In the genomic region with DNA sequence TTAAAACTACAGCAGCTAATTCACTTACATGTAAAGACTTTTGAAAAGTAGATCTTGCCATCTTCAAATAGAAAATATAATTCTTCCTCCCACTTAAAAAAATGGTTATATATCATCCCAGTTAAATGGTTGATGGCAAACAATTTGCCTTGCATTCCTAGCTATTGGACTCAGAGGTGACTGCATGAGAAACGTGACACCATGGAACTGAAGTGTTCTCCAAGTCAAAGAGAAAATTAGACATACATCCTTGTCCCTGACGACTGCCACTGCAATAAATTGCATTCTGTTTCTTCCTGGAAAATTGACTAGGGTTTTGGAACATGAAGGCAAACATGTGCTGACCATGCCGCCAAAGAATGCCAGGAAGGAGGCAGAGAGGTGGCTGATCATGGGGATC, we compare ENCODE assay signal across 20 cellular contexts.
"Had no signal": no experiment of that assay in that cellular context is flagged by ENCODE, and none has a peak within 500 bp of the region (broad histone marks: within the 10 kb centered on the region; RNA-seq: fewer than 3 reads in every experiment).

No MANE protein-coding gene starts in this region.

- H3K4me1 Mint-ChIP-seq: activated T-helper 17 cell treated with anti-CD3 and anti-CD28 coated beads, Interleukin-2, amount 50 U/mL, for 72 hours; central memory CD8-positive, alpha-beta T cell; memory B cell; stimulated activated effector memory CD8-positive, alpha-beta T cell treated with anti-CD3 and anti-CD28 coated beads, Interleukin-12 subunit alpha, Interleukin-12 subunit beta, amount 100 ng/mL, for 72 hours; stimulated activated naive CD8-positive, alpha-beta T cell treated with anti-CD3 and anti-CD28 coated beads, Interleukin-15, amount 100 ng/mL, for 72 hours had no signal

- ATAC-seq: activated CD8-positive, alpha-beta T cell treated with anti-CD3 and anti-CD28 coated beads, Interleukin-2, amount 10 ng/mL, durations not matched to agents 7 days and 5 days; activated T-helper 17 cell treated with anti-CD3 and anti-CD28 coated beads, Interleukin-2, amount 50 U/mL, for 72 hours; gastrocnemius medialis; left cardiac atrium; mucosa of descending colon; right lobe of liver; stimulated activated effector memory CD8-positive, alpha-beta T cell treated with anti-CD3 and anti-CD28 coated beads, Interleukin-12 subunit alpha, Interleukin-12 subunit beta, amount 100 ng/mL, for 72 hours; stimulated activated naive CD8-positive, alpha-beta T cell treated with anti-CD3 and anti-CD28 coated beads, Interleukin-15, amount 100 ng/mL, for 72 hours had no signal

- H3K4me3 Mint-ChIP-seq: activated CD8-positive, alpha-beta T cell treated with anti-CD3 and anti-CD28 coated beads, Interleukin-2, amount 10 ng/mL, durations not matched to agents 7 days and 5 days; activated naive CD8-positive, alpha-beta T cell; activated T-helper 17 cell treated with anti-CD3 and anti-CD28 coated beads, Interleukin-2, amount 50 U/mL, for 72 hours; central memory CD8-positive, alpha-beta T cell; memory B cell; stimulated activated effector memory CD8-positive, alpha-beta T cell treated with anti-CD3 and anti-CD28 coated beads, Interleukin-12 subunit alpha, Interleukin-12 subunit beta, amount 100 ng/mL, for 72 hours; stimulated activated naive CD8-positive, alpha-beta T cell treated with anti-CD3 and anti-CD28 coated beads, Interleukin-15, amount 100 ng/mL, for 72 hours had no signal

- H3K27me3 Mint-ChIP-seq: activated naive CD8-positive, alpha-beta T cell; activated T-helper 17 cell treated with anti-CD3 and anti-CD28 coated beads, Interleukin-2, amount 50 U/mL, for 72 hours; central memory CD8-positive, alpha-beta T cell; memory B cell; stimulated activated naive CD8-positive, alpha-beta T cell treated with anti-CD3 and anti-CD28 coated beads, Interleukin-15, amount 100 ng/mL, for 72 hours had no signal

- DNase-seq: activated CD4-positive, alpha-beta T cell treated with anti-CD3 and anti-CD28 coated beads for 1 hour; activated CD4-positive, alpha-beta T cell treated with anti-CD3 and anti-CD28 coated beads, Interleukin-2, amount 50 U/mL, for 1 hour; activated CD8-positive, alpha-beta T cell treated with anti-CD3 and anti-CD28 coated beads, Interleukin-2, amount 10 ng/mL, durations not matched to agents 7 days and 5 days; activated naive CD4-positive, alpha-beta T cell; adrenal gland; effector memory CD4-positive, alpha-beta T cell; gastrocnemius medialis; head of caudate nucleus; left cardiac atrium; mucosa of descending colon; occipital lobe; right lobe of liver; stimulated activated CD4-positive, alpha-beta T cell treated with anti-CD3 and anti-CD28 coated beads, Interleukin-2, amount 100 ng/mL, for 24 hours; stimulated activated naive CD8-positive, alpha-beta T cell treated with anti-CD3 and anti-CD28 coated beads, Interleukin-15, amount 100 ng/mL, for 72 hours; T-helper 9 cell had no signal

- H3K36me3 Mint-ChIP-seq: activated naive CD8-positive, alpha-beta T cell; memory B cell; stimulated activated effector memory CD8-positive, alpha-beta T cell treated with anti-CD3 and anti-CD28 coated beads, Interleukin-12 subunit alpha, Interleukin-12 subunit beta, amount 100 ng/mL, for 72 hours had no signal

- H3K27ac Mint-ChIP-seq: activated CD8-positive, alpha-beta T cell treated with anti-CD3 and anti-CD28 coated beads, Interleukin-2, amount 10 ng/mL, durations not matched to agents 7 days and 5 days; activated naive CD8-positive, alpha-beta T cell; activated T-helper 17 cell treated with anti-CD3 and anti-CD28 coated beads, Interleukin-2, amount 50 U/mL, for 72 hours; memory B cell; stimulated activated effector memory CD8-positive, alpha-beta T cell treated with anti-CD3 and anti-CD28 coated beads, Interleukin-12 subunit alpha, Interleukin-12 subunit beta, amount 100 ng/mL, for 72 hours; stimulated activated naive CD8-positive, alpha-beta T cell treated with anti-CD3 and anti-CD28 coated beads, Interleukin-15, amount 100 ng/mL, for 72 hours had no signal
